1 cellular context compared by ENCODE assay signal in genomic region chr13:99207511-99207910, GRCh38.
TF ChIP-seq lines count a peak whose summit lies in the region.

No MANE protein-coding gene starts in this region.

TF ChIP-seq in GM12878, 131 proteins besides CTCF, POLR2A, EP300 and RAD21:
- TF ChIP-seq MXI1 (IDR thresholded peaks at IDR 0.05; ENCODE audit: low read depth, low read length) (no peak), ZNF217 (IDR thresholded peaks at IDR 0.05) (no peak), ZNF384 (IDR thresholded peaks at IDR 0.05; ENCODE audit: borderline replicate concordance, low read depth, low read length) (no peak), CEBPZ (IDR thresholded peaks at IDR 0.05; ENCODE audit: low read depth, low read length) (no peak), ZBTB33 (IDR thresholded peaks at IDR 0.05) (no peak), EGR1 (IDR thresholded peaks at IDR 0.05; ENCODE audit: borderline replicate concordance in 1 of 2, low read depth in 2 of 2, low read length in 2 of 2) (no peak), WRNIP1 (IDR thresholded peaks at IDR 0.05; ENCODE audit: borderline replicate concordance, low read depth, low read length) (no peak), EED (IDR thresholded peaks at IDR 0.05; ENCODE audit: low read depth) (no peak), BRCA1 (IDR thresholded peaks at IDR 0.05; ENCODE audit: low read depth, low read length) (no peak), NFIC (IDR thresholded peaks at IDR 0.05; ENCODE audit: low read depth, low read length) (no peak), CBX3 (IDR thresholded peaks at IDR 0.05; ENCODE audit: borderline replicate concordance, low read depth) (no peak)
TF ChIP-seq in GM12878: peak in this region for 0.
